Comparison of ENCODE assay signal across 8 cellular contexts in the genomic region with DNA sequence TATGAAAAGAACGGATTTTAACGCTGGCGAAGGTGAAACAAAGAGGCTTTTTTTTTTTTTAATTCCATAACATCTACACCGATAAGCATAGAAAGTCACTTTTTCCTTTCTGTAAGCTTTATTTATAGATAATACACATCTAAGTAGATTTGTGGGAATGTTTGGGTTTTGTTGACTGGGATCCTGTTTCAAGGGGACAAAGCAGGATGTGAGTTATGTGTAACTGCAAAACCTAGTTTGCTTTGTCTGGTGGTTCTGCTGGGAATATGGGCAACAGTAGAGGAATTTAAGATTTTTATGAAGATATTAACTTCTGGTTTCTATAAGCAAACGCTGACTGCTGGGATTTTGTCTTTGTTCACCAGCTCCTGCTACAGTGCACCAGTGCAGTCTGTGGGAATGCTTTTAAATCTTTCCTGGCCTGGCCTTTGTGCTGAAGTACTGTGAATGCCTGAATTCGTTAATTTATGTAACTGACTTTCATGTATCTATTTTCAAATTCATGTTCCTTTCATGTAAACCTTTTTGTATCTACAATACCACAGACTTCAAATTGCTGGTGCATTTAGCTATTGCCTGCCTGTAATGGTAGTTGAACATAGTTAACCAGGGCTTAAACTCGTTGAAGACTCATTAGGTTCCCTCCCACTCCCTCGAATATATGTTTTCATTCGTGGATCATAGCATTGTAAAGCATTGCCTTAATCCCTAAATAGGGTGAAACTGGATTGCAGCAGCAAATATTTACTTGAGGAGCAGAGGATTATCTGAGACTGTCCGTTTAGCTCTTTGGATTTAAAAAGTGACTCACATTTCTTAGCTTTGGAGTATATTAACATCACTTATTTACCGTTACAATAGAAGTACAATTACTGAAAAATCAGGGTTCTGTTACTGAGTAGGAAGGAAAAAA. TPM values are rescaled to one million over a fixed set of nuclear protein-coding genes. Genes with fewer than 3 reads are reported as not detected.
A peak's percentile ranks its signal among the peaks of the same experiment; 100 is the strongest.
DNase-seq lines count a peak whose midpoint lies in the region; ATAC-seq and TF ChIP-seq lines count a peak whose summit lies in the region.

No MANE protein-coding gene starts in this region.

- peak overlapping the region; percentile 96 for H3K9ac ChIP-seq in skeletal muscle satellite cell (ENCODE audit: low read depth, low read length)

- peak overlapping the region; percentile 96 for H3K27ac ChIP-seq in hepatocyte

- H3K36me3 ChIP-seq in hepatocyte (replicated peaks; ENCODE audit: insufficient read depth, low read depth) (no peaks in the 10 kb centered on the region), skeletal muscle satellite cell (ENCODE audit: insufficient read depth, low read length) (no peaks in the 10 kb centered on the region)

- H3K9me2 ChIP-seq in hepatocyte (replicated peaks; ENCODE audit: insufficient read depth) = no peaks in the 10 kb centered on the region

- WGBS in hepatocyte (ENCODE audit: low lambda C conversion rate, missing lambda C conversion rate) = 4% methylated on average over 11 of the region's 11 CpGs

- H2AFZ ChIP-seq in hepatocyte = peak overlapping the region; percentile 85

- ATAC-seq in activated B cell treated with CpG ODN at 0.5 μM for 24 hours (ENCODE audit: low read depth) = no peak
- ATAC-seq in HG03565 (IDR thresholded peaks at IDR 0.05; ENCODE audit: unreplicated experiment) = no peak
- ATAC-seq in HG03095 (IDR thresholded peaks at IDR 0.05; ENCODE audit: unreplicated experiment) = no peak
- ATAC-seq in HG02852 (IDR thresholded peaks at IDR 0.05; ENCODE audit: unreplicated experiment) = no peak

- H3K79me2 ChIP-seq in hepatocyte = peaks cover 53% of the 10 kb centered on the region

- H3K4me3 Mint-ChIP-seq in T-helper 1 cell treated with Interleukin-12 subunit alpha and Interleukin-12 subunit beta and Interleukin-4 antibody, amounts not matched to agents 30 μg/mL and 1 μg/mL, for 36 hours = peak overlapping the region; percentile 96
- H3K4me3 Mint-ChIP-seq in activated B cell treated with CpG ODN at 0.5 μM for 24 hours = peak overlapping the region; percentile 94

- H3K4me2 ChIP-seq in hepatocyte (peak overlapping the region; percentile 81), skeletal muscle satellite cell (ENCODE audit: low read length) (peak overlapping the region; percentile 88)

- no peaks in the 10 kb centered on the region for H3K27me3 Mint-ChIP-seq in T-helper 1 cell treated with Interleukin-12 subunit alpha and Interleukin-12 subunit beta and Interleukin-4 antibody, amounts not matched to agents 30 μg/mL and 1 μg/mL, for 36 hours (ENCODE audit: low read depth)
- H3K27me3 Mint-ChIP-seq in activated B cell treated with CpG ODN at 0.5 μM for 24 hours = no peaks in the 10 kb centered on the region

- no peaks in the 10 kb centered on the region for H3K9me3 Mint-ChIP-seq in T-helper 1 cell treated with Interleukin-12 subunit alpha and Interleukin-12 subunit beta and Interleukin-4 antibody, amounts not matched to agents 30 μg/mL and 1 μg/mL, for 36 hours
- H3K9me3 Mint-ChIP-seq in activated B cell treated with CpG ODN at 0.5 μM for 24 hours = no peaks in the 10 kb centered on the region

- H4K20me1 ChIP-seq in hepatocyte (ENCODE audit: insufficient read depth, poor library complexity, severe bottlenecking) = peaks cover 29% of the 10 kb centered on the region

- DNase-seq in T-helper 1 cell (no peak), activated B cell treated with CpG ODN at 0.5 μM for 24 hours (no peak), hepatocyte (ENCODE audit: low spot score) (peak; percentile 16)

- H3K36me3 Mint-ChIP-seq in T-helper 1 cell treated with Interleukin-12 subunit alpha and Interleukin-12 subunit beta and Interleukin-4 antibody, amounts not matched to agents 30 μg/mL and 1 μg/mL, for 36 hours (ENCODE audit: low read depth) = no peaks in the 10 kb centered on the region
- H3K36me3 Mint-ChIP-seq in activated B cell treated with CpG ODN at 0.5 μM for 24 hours (ENCODE audit: low read depth) = peaks cover 5% of the 10 kb centered on the region

- CTCF ChIA-PET in activated B cell treated with CpG ODN at 0.5 μM for 24 hours (lab: Charles Lee) = interaction anchor here (0.7 to 0.9 kb wide), 3 partner anchors 9 to 91 kb away, joined by 3 to 4 read pairs (median 3); no protein-coding TSS in a partner anchor

- H3K27ac Mint-ChIP-seq in T-helper 1 cell treated with Interleukin-12 subunit alpha and Interleukin-12 subunit beta and Interleukin-4 antibody, amounts not matched to agents 30 μg/mL and 1 μg/mL, for 36 hours = peak overlapping the region; percentile 77
- H3K27ac Mint-ChIP-seq in activated B cell treated with CpG ODN at 0.5 μM for 24 hours = peak overlapping the region; percentile 97

- no peaks in the 10 kb centered on the region for H3K9me3 ChIP-seq in hepatocyte (ENCODE audit: low read depth)
- no peaks in the 10 kb centered on the region for H3K9me3 ChIP-seq in skeletal muscle satellite cell (replicated peaks; ENCODE audit: low read length)

- no peaks in the 10 kb centered on the region for H3K27me3 ChIP-seq in hepatocyte
- no peaks in the 10 kb centered on the region for H3K27me3 ChIP-seq in skeletal muscle satellite cell (ENCODE audit: control insufficient read depth, insufficient read depth, low read length)

- TF ChIP-seq CTCF in activated B cell treated with CpG ODN at 0.5 μM for 24 hours (IDR thresholded peaks at IDR 0.05) (no peak), hepatocyte (IDR thresholded peaks at IDR 0.05; ENCODE audit: poor library complexity) (no peak)

- H3K4me3 ChIP-seq in hepatocyte (peak overlapping the region; percentile 87), skeletal muscle satellite cell (ENCODE audit: low read length) (peak overlapping the region; percentile 93)

- H3K4me1 Mint-ChIP-seq in T-helper 1 cell treated with Interleukin-12 subunit alpha and Interleukin-12 subunit beta and Interleukin-4 antibody, amounts not matched to agents 30 μg/mL and 1 μg/mL, for 36 hours (ENCODE audit: low read depth) = peaks cover 29% of the 10 kb centered on the region
- peaks cover 32% of the 10 kb centered on the region for H3K4me1 Mint-ChIP-seq in activated B cell treated with CpG ODN at 0.5 μM for 24 hours

- H3K4me1 ChIP-seq in hepatocyte (ENCODE audit: insufficient read depth) = peaks cover 3% of the 10 kb centered on the region
- peaks cover 23% of the 10 kb centered on the region for H3K4me1 ChIP-seq in skeletal muscle satellite cell (ENCODE audit: control insufficient read depth, insufficient read depth, low read length)

- intact Hi-C loops in activated B cell treated with CpG ODN at 0.5 μM for 24 hours (cut with micrococcal nuclease) = loop anchor here (5.0 to 10.0 kb wide), 3 partner anchors 365 to 1162 kb away; a partner anchor contains a TSS

- POLR2A ChIA-PET in activated B cell treated with CpG ODN at 0.5 μM for 24 hours (lab: Charles Lee) = interaction anchor here (0.6 to 3.2 kb wide), 8 partner anchors 9 to 1209 kb away, joined by 3 to 58 read pairs (median 4); a partner anchor contains a TSS

RNA-seq across cellular contexts. Expression of a gene that starts 1.5 kb away (rescaled TPM):
- total RNA-seq in activated B cell treated with CpG ODN at 0.5 μM for 24 hours (12.2 and 13.4 TPM in 2 replicates), hepatocyte (39.4 and 42.5 TPM in 2 replicates)
- polyA plus RNA-seq in hepatocyte = 26.3 and 30.7 TPM in 2 replicates
- 24.1 and 28.4 TPM in 2 replicates for total RNA-seq in skeletal muscle satellite cell (2012; rRNA removed)
